In genomic region chr10:87641065-87641464, GRCh38 we compare ENCODE assay signal across 25 cellular contexts.
"Had no signal": no experiment of that assay in that cellular context is flagged by ENCODE, and none has a peak within 500 bp of the region (broad histone marks: within the 10 kb centered on the region; RNA-seq: fewer than 3 reads in every experiment).

No MANE protein-coding gene starts in this region.

- H3K9me3 ChIP-seq: colonic mucosa, esophagus squamous epithelium, gastrocnemius medialis, left lung, lower lobe of right lung had no signal

- H3K36me3 ChIP-seq: colonic mucosa, esophagus squamous epithelium, gastrocnemius medialis, heart right ventricle, left lung, lower lobe of right lung had no signal

- H3K4me1 ChIP-seq: colonic mucosa, esophagus squamous epithelium, gastrocnemius medialis, left lung, lower lobe of right lung had no signal

- FAIRE-seq: endometrium, keratinocyte had no signal

- H3K4me3 ChIP-seq: colonic mucosa, esophagus squamous epithelium, gastrocnemius medialis, heart right ventricle, left lung, lower lobe of right lung had no signal

- DNase-seq: colonic mucosa; cortex of kidney; effector CD8-positive, alpha-beta T cell; effector memory CD8-positive, alpha-beta T cell; endodermal cell; erythroblast; esophagus squamous epithelium; foreskin fibroblast; foreskin melanocyte; gastrocnemius medialis; glutamatergic neuron; head of caudate nucleus; heart right ventricle; hippocampal formation; left cardiac atrium; left lung; left ventricle myocardium superior; lower lobe of right lung; mesenchymal stem cell; midbrain; naive thymus-derived CD4-positive, alpha-beta T cell had no signal

- ATAC-seq: effector memory CD8-positive, alpha-beta T cell; esophagus mucosa; gastrocnemius medialis; heart right ventricle; left cardiac atrium; left lung; left ventricle myocardium superior; lower lobe of right lung; naive thymus-derived CD4-positive, alpha-beta T cell had no signal

- H3K27me3 ChIP-seq: colonic mucosa, esophagus squamous epithelium, gastrocnemius medialis, heart right ventricle, left lung had no signal

- H3K27ac ChIP-seq: colonic mucosa, epithelial cell of prostate, esophagus squamous epithelium, gastrocnemius medialis, heart right ventricle, left lung, lower lobe of right lung had no signal
